In genomic region chr4:189792819-189793618, GRCh38 we compare ENCODE assay signal across 8 cellular contexts.
DNase-seq lines count a peak whose midpoint lies in the region; ATAC-seq, FAIRE-seq and TF ChIP-seq lines count a peak whose summit lies in the region.

No MANE protein-coding gene starts in this region.

- peaks cover 6% of the 10 kb centered on the region for H3K4me1 Mint-ChIP-seq in activated CD8-positive, alpha-beta T cell treated with anti-CD3 and anti-CD28 coated beads for 36 hours (ENCODE audit: low read depth)

- no peak for TF ChIP-seq POLR2A in endothelial cell of umbilical vein (IDR thresholded peaks at IDR 0.05; ENCODE audit: low read depth, low read length)

- dilution Hi-C loops in endothelial cell of umbilical vein (cut with MboI; ENCODE audit: extremely low pct_ligation_motif_present, low sequenced_read_pairs): no loop called here

- peaks cover 6% of the 10 kb centered on the region for H3K27me3 Mint-ChIP-seq in activated CD8-positive, alpha-beta T cell treated with anti-CD3 and anti-CD28 coated beads for 36 hours

- FAIRE-seq in endothelial cell of umbilical vein (lab: Jason Lieb, UNC): peak; percentile 43

- H3K36me3 Mint-ChIP-seq in activated CD8-positive, alpha-beta T cell treated with anti-CD3 and anti-CD28 coated beads for 36 hours (ENCODE audit: low read depth): no peaks in the 10 kb centered on the region

- no peak overlapping the region for H3K9ac ChIP-seq in endothelial cell of umbilical vein (replicated peaks; ENCODE audit: extremely low read depth, insufficient read depth, low read length)

- TF ChIP-seq CTCF in activated CD8-positive, alpha-beta T cell treated with anti-CD3 and anti-CD28 coated beads for 36 hours (IDR thresholded peaks at IDR 0.05): peak; percentile 81
- TF ChIP-seq CTCF in endothelial cell of umbilical vein (IDR thresholded peaks at IDR 0.05; ENCODE audit: extremely low read depth in 1 of 2, insufficient read depth in 1 of 2, low read depth in 1 of 2, low read length in 2 of 2) (peak; percentile 55 to 57), mucosa of descending colon (IDR thresholded peaks at IDR 0.05) (peak; percentile 87)

- no peaks in the 10 kb centered on the region for H3K79me2 ChIP-seq in endothelial cell of umbilical vein (ENCODE audit: control insufficient read depth, insufficient read depth, low read length)

- no TSS peak for BruUV-seq in endothelial cell of umbilical vein (replicated peaks; lab: Mats Ljungman, UMichigan)

- ATAC-seq in GM19372 (IDR thresholded peaks at IDR 0.05; ENCODE audit: low read depth, unreplicated experiment) (peak; percentile 96), HG03432 (IDR thresholded peaks at IDR 0.05; ENCODE audit: unreplicated experiment) (peak; percentile 95), mucosa of descending colon (peak; percentile 90)
- ATAC-seq in activated CD8-positive, alpha-beta T cell treated with anti-CD3 and anti-CD28 coated beads for 36 hours: peak; percentile 73
- ATAC-seq in stimulated activated naive CD8-positive, alpha-beta T cell treated with anti-CD3 and anti-CD28 coated beads, Interleukin-15, Interleukin-2, amounts not matched to agents 100 U/mL and 50 U/mL, for 24 hours: peak; percentile 65

- H2AFZ ChIP-seq in endothelial cell of umbilical vein (ENCODE audit: low read depth, low read length): no peak overlapping the region

- H4K20me1 ChIP-seq in endothelial cell of umbilical vein (replicated peaks; ENCODE audit: control insufficient read depth, extremely low read depth, insufficient read depth, low read length): no peaks in the 10 kb centered on the region

- no peaks in the 10 kb centered on the region for H3K27me3 ChIP-seq in endothelial cell of umbilical vein (ENCODE audit: control insufficient read depth in 2 of 2, insufficient read depth in 2 of 2, low read length in 2 of 2)

- no peaks in the 10 kb centered on the region for H3K9me1 ChIP-seq in endothelial cell of umbilical vein (replicated peaks; ENCODE audit: control insufficient read depth, extremely low read depth, insufficient read depth, low read length)

- H3K4me3 ChIP-seq in endothelial cell of umbilical vein (replicated peaks in 1 of 3; ENCODE audit: insufficient read depth in 1 of 3, low read depth in 1 of 3, low read length in 3 of 3) (no peak overlapping the region), mucosa of descending colon (no peak overlapping the region)

- H3K4me1 ChIP-seq in endothelial cell of umbilical vein (ENCODE audit: control insufficient read depth, extremely low read depth, insufficient read depth, low read length) (no peaks in the 10 kb centered on the region), mucosa of descending colon (ENCODE audit: low read depth) (no peaks in the 10 kb centered on the region)

- H3K4me2 ChIP-seq in endothelial cell of umbilical vein (ENCODE audit: insufficient read depth, low read length): no peak overlapping the region

- H3K9me3 Mint-ChIP-seq in activated CD8-positive, alpha-beta T cell treated with anti-CD3 and anti-CD28 coated beads for 36 hours: no peaks in the 10 kb centered on the region

- H3K4me3 Mint-ChIP-seq in activated CD8-positive, alpha-beta T cell treated with anti-CD3 and anti-CD28 coated beads for 36 hours: no peak overlapping the region

- DNase-seq in COLO829 (ENCODE audit: low spot score) (peak; percentile 76), NCI-H69 (lab: John Stamatoyannopoulos, UW) (peak; percentile 34), endothelial cell of umbilical vein (ENCODE audit: low read depth, low spot score) (peak; percentile 1), mucosa of descending colon (peak in 2 of 3 donors; percentile 62 to 73)
- peak; percentile 69 for DNase-seq in activated CD8-positive, alpha-beta T cell treated with anti-CD3 and anti-CD28 coated beads for 36 hours
- peak; percentile 60 for DNase-seq in stimulated activated naive CD8-positive, alpha-beta T cell treated with anti-CD3 and anti-CD28 coated beads, Interleukin-15, Interleukin-2, amounts not matched to agents 100 U/mL and 50 U/mL, for 24 hours

- H3K27ac Mint-ChIP-seq in activated CD8-positive, alpha-beta T cell treated with anti-CD3 and anti-CD28 coated beads for 36 hours: no peak overlapping the region

- CTCF ChIA-PET in activated CD8-positive, alpha-beta T cell treated with anti-CD3 and anti-CD28 coated beads for 36 hours (lab: Charles Lee): interaction anchor here (0.6 to 3.6 kb wide), 10 partner anchors 8 to 112 kb away, joined by 3 to 17 read pairs (median 4); no protein-coding TSS in a partner anchor
- CTCF ChIA-PET in endothelial cell of umbilical vein (lab: Charles Lee): interaction anchor here (0.9 kb wide), 1 partner anchor 10 kb away, joined by 5 read pairs; no protein-coding TSS in a partner anchor

- intact Hi-C loops in activated CD8-positive, alpha-beta T cell treated with anti-CD3 and anti-CD28 coated beads for 36 hours (cut with micrococcal nuclease): loop anchor here (10.0 kb wide), 1 partner anchor 112 kb away; no protein-coding TSS in a partner anchor
- intact Hi-C loops in endothelial cell of umbilical vein (cut with micrococcal nuclease): no loop called here
- intact Hi-C loops in mucosa of descending colon (cut with DNase I, micrococcal nuclease): no loop called here

- H3K27ac ChIP-seq in endothelial cell of umbilical vein (ENCODE audit: insufficient read depth, low read depth, low read length): no peak overlapping the region

- no peaks in the 10 kb centered on the region for H3K36me3 ChIP-seq in endothelial cell of umbilical vein (ENCODE audit: control insufficient read depth in 2 of 2, extremely low read depth in 1 of 2, insufficient read depth in 2 of 2, low read length in 2 of 2)
- H3K36me3 ChIP-seq in mucosa of descending colon (ENCODE audit: low read depth): no peaks in the 10 kb centered on the region

- POLR2A ChIA-PET in activated CD8-positive, alpha-beta T cell treated with anti-CD3 and anti-CD28 coated beads for 36 hours (lab: Charles Lee): no interaction called here
- POLR2A ChIA-PET in endothelial cell of umbilical vein (lab: Charles Lee): no interaction called here

- H3K9me3 ChIP-seq in endothelial cell of umbilical vein (replicated peaks; ENCODE audit: control insufficient read depth, insufficient read depth, low read length) (no peaks in the 10 kb centered on the region), mucosa of descending colon (no peaks in the 10 kb centered on the region)

TF ChIP-seq in endothelial cell of umbilical vein, 7 proteins besides CTCF, POLR2A, EP300 and RAD21:
- no peak for TF ChIP-seq EZH2 (IDR thresholded peaks at IDR 0.05; ENCODE audit: borderline replicate concordance, low read depth, low read length, severe bottlenecking)
- TF ChIP-seq POLR2AphosphoS5 (IDR thresholded peaks at IDR 0.05; ENCODE audit: insufficient read depth, low read depth, low read length): no peak
- no peak for TF ChIP-seq FOS (IDR thresholded peaks at IDR 0.05; ENCODE audit: borderline replicate concordance, insufficient read depth, low read length)
- no peak for TF ChIP-seq GATA2 (IDR thresholded peaks at IDR 0.05; ENCODE audit: insufficient read depth, insufficient read length, low read depth, low read length)
- TF ChIP-seq MAX (IDR thresholded peaks at IDR 0.05; ENCODE audit: insufficient read depth, insufficient read length): no peak
- TF ChIP-seq JUN (IDR thresholded peaks at IDR 0.05; ENCODE audit: borderline replicate concordance, insufficient read depth, insufficient read length, low read depth): no peak
- no peak for TF ChIP-seq MYC (IDR thresholded peaks at IDR 0.05; ENCODE audit: low read depth, low read length)

Comparison
In these comparisons a context has a peak if more than half of its experiments do, and no peak if none do; other contexts are left out.
1. DNase-seq: peak in every context shown above with its lines; median percentile 76 in COLO829; 69 in activated CD8-positive, alpha-beta T cell treated with anti-CD3 and anti-CD28 coated beads for 36 hours; 68 in mucosa of descending colon; 60 in stimulated activated naive CD8-positive, alpha-beta T cell treated with anti-CD3 and anti-CD28 coated beads, Interleukin-15, Interleukin-2, amounts not matched to agents 100 U/mL and 50 U/mL, for 24 hours; 34 in NCI-H69; 1 in endothelial cell of umbilical vein.